ENCODE assay signal across 23 cellular contexts in genomic region chr4:87966095-87966496, GRCh38. TPM values are rescaled to one million over a fixed set of nuclear protein-coding genes. Genes with fewer than 3 reads are reported as not detected.
"Had no signal": no experiment of that assay in that cellular context is flagged by ENCODE, and none has a peak within 500 bp of the region (broad histone marks: within the 10 kb centered on the region; RNA-seq: fewer than 3 reads in every experiment).

No MANE protein-coding gene starts in this region.

- H3K36me3 Mint-ChIP-seq: activated naive CD8-positive, alpha-beta T cell had no signal

- H3K27me3 ChIP-seq: brain microvascular endothelial cell, cardiac muscle cell had no signal

- H3K4me1 Mint-ChIP-seq: activated B cell treated with CpG ODN at 0.5 μM for 24 hours; activated CD4-positive, alpha-beta T cell treated with anti-CD3 and anti-CD28 coated beads, Interleukin-2, amount 10 ng/mL, durations not matched to agents 24 days and 14 days; T-helper 17 cell had no signal

- H2AFZ ChIP-seq: PC-9 had no signal

- H3K4me3 Mint-ChIP-seq: activated B cell treated with CpG ODN at 0.5 μM for 24 hours; activated CD4-positive, alpha-beta T cell treated with anti-CD3 and anti-CD28 coated beads, Interleukin-2, amount 10 ng/mL, durations not matched to agents 24 days and 14 days; activated naive CD4-positive, alpha-beta T cell treated with anti-CD3 and anti-CD28 coated beads for 36 hours; activated naive CD8-positive, alpha-beta T cell; activated T-cell treated with anti-CD3 and anti-CD28 coated beads, Interleukin-2, amount 50 U/mL, for 4 hours; T-helper 17 cell had no signal

- H3K9me3 Mint-ChIP-seq: activated B cell treated with CpG ODN at 0.5 μM for 24 hours; activated CD4-positive, alpha-beta T cell treated with anti-CD3 and anti-CD28 coated beads, Interleukin-2, amount 10 ng/mL, durations not matched to agents 24 days and 14 days; activated naive CD4-positive, alpha-beta T cell treated with anti-CD3 and anti-CD28 coated beads for 36 hours; activated T-cell treated with anti-CD3 and anti-CD28 coated beads, Interleukin-2, amount 50 U/mL, for 4 hours had no signal

- H3K4me3 ChIP-seq: cardiac muscle cell, PC-9 had no signal

- DNase-seq: activated B cell treated with CpG ODN at 0.5 μM for 24 hours; activated CD4-positive, alpha-beta T cell treated with anti-CD3 and anti-CD28 coated beads for 1 hour; activated CD4-positive, alpha-beta T cell treated with anti-CD3 and anti-CD28 coated beads, Interleukin-2, amount 10 ng/mL, durations not matched to agents 24 days and 14 days; activated CD4-positive, alpha-beta T cell treated with anti-CD3 and anti-CD28 coated beads, Interleukin-2, amount 50 U/mL, for 48 hours; activated CD8-positive, alpha-beta memory T cell treated with anti-CD3 and anti-CD28 coated beads for 24 hours; activated effector memory CD4-positive, alpha-beta T cell treated with anti-CD3 and anti-CD28 coated beads, Interleukin-2, amount 50 U/mL, for 16 hours; activated naive CD4-positive, alpha-beta T cell treated with anti-CD3 and anti-CD28 coated beads for 36 hours; activated T-cell treated with anti-CD3 and anti-CD28 coated beads, Interleukin-2, amount 50 U/mL, for 4 hours; amygdala; brain microvascular endothelial cell; Kasumi-1; KBM-7; NCI-H1105 treated with DMSO at 0.1 percent for 48 hours; NCI-H1436 treated with DMSO at 0.1 percent for 48 hours; NCI-H187; NCI-H2081; NCI-H446; PC-9; SIG-M5; T-helper 17 cell; T-helper 9 cell had no signal

- ATAC-seq: T-helper 17 cell had no signal

- H3K36me3 ChIP-seq: brain microvascular endothelial cell, cardiac muscle cell had no signal

- H3K4me2 ChIP-seq: PC-9 had no signal

- H3K27ac Mint-ChIP-seq: activated B cell treated with CpG ODN at 0.5 μM for 24 hours; activated CD4-positive, alpha-beta T cell treated with anti-CD3 and anti-CD28 coated beads, Interleukin-2, amount 10 ng/mL, durations not matched to agents 24 days and 14 days; activated naive CD4-positive, alpha-beta T cell treated with anti-CD3 and anti-CD28 coated beads for 36 hours; activated naive CD8-positive, alpha-beta T cell; T-helper 17 cell had no signal

- H3K27ac ChIP-seq: brain microvascular endothelial cell, cardiac muscle cell, PC-9 had no signal

RNA-seq across cellular contexts. Expression of gene SPP1, which starts 9.4 kb away (rescaled TPM):
- total RNA-seq: activated B cell treated with CpG ODN at 0.5 μM for 24 hours; activated naive CD4-positive, alpha-beta T cell treated with anti-CD3 and anti-CD28 coated beads for 36 hours; T-helper 17 cell had no signal
